In the genomic region with DNA sequence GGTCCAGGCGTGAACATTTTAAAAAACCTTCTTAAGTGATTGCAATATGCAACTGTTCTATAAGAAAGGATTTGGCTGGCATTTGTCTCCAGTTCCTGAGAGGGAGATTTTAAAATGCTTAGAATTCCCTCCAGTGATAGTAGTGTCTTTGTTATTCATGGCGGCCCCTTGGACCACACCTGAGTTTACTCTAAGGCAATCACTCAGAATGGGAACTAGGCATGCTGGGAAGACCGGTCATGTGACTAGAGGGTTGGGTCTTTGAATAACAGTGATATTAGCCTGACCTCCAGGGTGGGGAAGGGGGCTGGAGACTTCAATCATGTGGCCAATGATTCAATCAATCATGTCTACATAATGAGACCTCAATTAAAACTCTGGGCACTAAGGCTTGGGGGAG, we compare ENCODE assay signal across 26 cellular contexts.
"Had no signal": no experiment of that assay in that cellular context is flagged by ENCODE, and none has a peak within 500 bp of the region (broad histone marks: within the 10 kb centered on the region; RNA-seq: fewer than 3 reads in every experiment).

No MANE protein-coding gene starts in this region.

- ATAC-seq: activated CD8-positive, alpha-beta T cell treated with anti-CD3 and anti-CD28 coated beads for 36 hours; activated naive CD8-positive, alpha-beta T cell treated with anti-CD3 and anti-CD28 coated beads, Interleukin-2, amount 50 U/mL, for 24 hours had no signal

- H3K4me3 ChIP-seq: PC-9 had no signal

- H3K27ac ChIP-seq: PC-9, WERI-Rb-1 had no signal

- FAIRE-seq: bronchial epithelial cell, RCC 7860 had no signal

- H3K4me2 ChIP-seq: PC-9 had no signal

- H2AFZ ChIP-seq: PC-9 had no signal

- DNase-seq: activated CD4-positive, alpha-beta T cell treated with anti-CD3 and anti-CD28 coated beads, Interleukin-2, amount 10 ng/mL, durations not matched to agents 24 days and 14 days; activated CD4-positive, alpha-beta T cell treated with anti-CD3 and anti-CD28 coated beads, Interleukin-2, amount 50 U/mL, for 4 hours; activated CD8-positive, alpha-beta T cell treated with anti-CD3 and anti-CD28 coated beads for 36 hours; activated gamma-delta T cell; activated naive CD4-positive, alpha-beta T cell treated with anti-CD3 and anti-CD28 coated beads, Interleukin-2, amount 10 ng/mL, durations not matched to agents 7 days and 5 days; activated naive CD8-positive, alpha-beta T cell treated with anti-CD3 and anti-CD28 coated beads, Interleukin-2, amount 50 U/mL, for 24 hours; activated T-cell treated with anti-CD3 and anti-CD28 coated beads, Interleukin-2, amount 50 U/mL, for 24 hours; anterior cingulate cortex; caudate nucleus; cerebellar nuclear complex; MM.1S; MV-4-11; NCI-H1092; NCI-H1436 treated with DMSO at 0.1 percent for 48 hours; NCI-H1694 treated with DMSO at 0.1 percent for 48 hours; NCI-H2029; NCI-H345; NCI-H526; NCI-H748 treated with DMSO at 0.1 percent for 48 hours; NK-92 treated with Interleukin-12 subunit alpha and Interleukin-12 subunit beta, amount 100 ng/mL, for 24 hours; PC-9; Right ventricle myocardium superior; T1000; WERI-Rb-1 had no signal

- H3K36me3 ChIP-seq: WERI-Rb-1 had no signal
